ENCODE assay signal across 15 cellular contexts in genomic region chr7:143374556-143374955, GRCh38. TPM values are rescaled to one million over a fixed set of nuclear protein-coding genes. Genes with fewer than 3 reads are reported as not detected.
DNase-seq lines count a peak whose midpoint lies in the region; ATAC-seq and TF ChIP-seq lines count a peak whose summit lies in the region.
"Had no signal": no experiment of that assay in that cellular context is flagged by ENCODE, and none has a peak within 500 bp of the region (broad histone marks: within the 10 kb centered on the region; RNA-seq: fewer than 3 reads in every experiment).

No MANE protein-coding gene starts in this region.

- peak overlapping the region; percentile 25 for H3K4me3 Mint-ChIP-seq in dendritic cell treated with granulocyte-macrophage colony-stimulating factor and Interleukin-4, amounts not matched to agents 40 ng/mL and 50 ng/mL, for 4 days
- H3K4me3 Mint-ChIP-seq in stimulated activated memory B cell treated with anti-CD40 and anti-IgM and Interleukin-4, amounts not matched to agents 10 μg/mL and 1 μg/mL and 100 μg/mL, for 72 hours, result no peak overlapping the region

- H3K4me3 ChIP-seq in heart right ventricle, result no peak overlapping the region
- peak overlapping the region; percentile 38 for H3K4me3 ChIP-seq in NB4 (ENCODE audit: low read depth, low read length)
- H3K4me3 ChIP-seq: heart left ventricle had no signal

- H3K27ac ChIP-seq in heart right ventricle, result peak overlapping the region in 1 of 10 donors; percentile 100

- H3K4me1 Mint-ChIP-seq in dendritic cell treated with granulocyte-macrophage colony-stimulating factor and Interleukin-4, amounts not matched to agents 40 ng/mL and 50 ng/mL, for 4 days (ENCODE audit: low read depth), result peaks cover 72% of the 10 kb centered on the region
- H3K4me1 Mint-ChIP-seq in stimulated activated memory B cell treated with anti-CD40 and anti-IgM and Interleukin-4, amounts not matched to agents 10 μg/mL and 1 μg/mL and 100 μg/mL, for 72 hours, result peaks cover 54% of the 10 kb centered on the region

- H3K9me3 Mint-ChIP-seq in dendritic cell treated with granulocyte-macrophage colony-stimulating factor and Interleukin-4, amounts not matched to agents 40 ng/mL and 50 ng/mL, for 4 days, result no peaks in the 10 kb centered on the region
- no peaks in the 10 kb centered on the region for H3K9me3 Mint-ChIP-seq in stimulated activated memory B cell treated with anti-CD40 and anti-IgM and Interleukin-4, amounts not matched to agents 10 μg/mL and 1 μg/mL and 100 μg/mL, for 72 hours

- H3K27me3 ChIP-seq in heart right ventricle, result no peaks in the 10 kb centered on the region
- H3K27me3 ChIP-seq: heart left ventricle had no signal

- H3K4me1 ChIP-seq in heart right ventricle, result peaks cover 0 to 72% (median 6%) of the 10 kb centered on the region in 9 donors

- no peaks in the 10 kb centered on the region for H3K9me3 ChIP-seq in heart right ventricle
- H3K9me3 ChIP-seq: heart left ventricle had no signal

- 85 to 86% methylated on average over 5 of the region's 5 CpGs for WGBS in heart right ventricle, 2 donors

- H3K36me3 ChIP-seq in heart right ventricle, result no peaks in the 10 kb centered on the region
- H3K36me3 ChIP-seq: heart left ventricle had no signal

- TF ChIP-seq CTCF in heart right ventricle (IDR thresholded peaks at IDR 0.05) (no peak), NB4 (IDR thresholded peaks at IDR 0.05; ENCODE audit: low read depth, low read length) (no peak), GM20000 (IDR thresholded peaks at IDR 0.05; ENCODE audit: extremely low read depth, missing control alignments) (no peak)

- POLR2A ChIA-PET in HEK293T (lab: Yijun Ruan, JAX), result no interaction called here

- no peak for DNase-seq in left ventricle myocardium superior
- DNase-seq in heart right ventricle, result no peak
- peak; percentile 67 for DNase-seq in NB4 (ENCODE audit: low read depth)
- DNase-seq in GM20000 (ENCODE audit: low spot score), result no peak
- DNase-seq in NCI-H748 treated with DMSO at 0.1 percent for 48 hours (lab: John Stamatoyannopoulos, UW), result no peak
- no peak for DNase-seq in HEK293T (ENCODE audit: extremely low spot score)
- DNase-seq: HCEC 1CT, NCI-H1694, NCI-H526 treated with DMSO at 0.1 percent for 48 hours had no signal

- no peak for TF ChIP-seq POLR2A in NB4 (IDR thresholded peaks at IDR 0.05; ENCODE audit: extremely low read depth, insufficient read length)

- CTCF ChIA-PET in HEK293T (lab: Yijun Ruan, JAX), result no interaction called here

- no peaks in the 10 kb centered on the region for H3K36me3 Mint-ChIP-seq in dendritic cell treated with granulocyte-macrophage colony-stimulating factor and Interleukin-4, amounts not matched to agents 40 ng/mL and 50 ng/mL, for 4 days (ENCODE audit: low read depth)
- no peaks in the 10 kb centered on the region for H3K36me3 Mint-ChIP-seq in stimulated activated memory B cell treated with anti-CD40 and anti-IgM and Interleukin-4, amounts not matched to agents 10 μg/mL and 1 μg/mL and 100 μg/mL, for 72 hours

- H3K27ac Mint-ChIP-seq in dendritic cell treated with granulocyte-macrophage colony-stimulating factor and Interleukin-4, amounts not matched to agents 40 ng/mL and 50 ng/mL, for 4 days, result peak overlapping the region; percentile 39
- H3K27ac Mint-ChIP-seq in stimulated activated memory B cell treated with anti-CD40 and anti-IgM and Interleukin-4, amounts not matched to agents 10 μg/mL and 1 μg/mL and 100 μg/mL, for 72 hours, result peak overlapping the region; percentile 56

- H3K27me3 Mint-ChIP-seq in dendritic cell treated with granulocyte-macrophage colony-stimulating factor and Interleukin-4, amounts not matched to agents 40 ng/mL and 50 ng/mL, for 4 days, result no peaks in the 10 kb centered on the region
- H3K27me3 Mint-ChIP-seq in stimulated activated memory B cell treated with anti-CD40 and anti-IgM and Interleukin-4, amounts not matched to agents 10 μg/mL and 1 μg/mL and 100 μg/mL, for 72 hours, result no peaks in the 10 kb centered on the region

- ATAC-seq in left ventricle myocardium superior (peak; percentile 24), heart right ventricle (no peak)
- ATAC-seq in stimulated activated memory B cell treated with anti-CD40 and anti-IgM and Interleukin-4, amounts not matched to agents 10 μg/mL and 1 μg/mL and 100 μg/mL, for 72 hours, result no peak

- intact Hi-C loops in left ventricle myocardium superior (cut with micrococcal nuclease) (no loop called here), heart right ventricle (cut with DNase I) (loop anchor here in 1 of 10 donors (10.0 kb wide), 1 partner anchor 50 kb away; no protein-coding TSS in a partner anchor)
- intact Hi-C loops in dendritic cell treated with granulocyte-macrophage colony-stimulating factor and Interleukin-4, amounts not matched to agents 40 ng/mL and 50 ng/mL, for 4 days (cut with micrococcal nuclease), result loop anchor here (5.0 kb wide), 1 partner anchor 62 kb away; no protein-coding TSS in a partner anchor

TF ChIP-seq in HEK293T, 16 proteins besides CTCF, POLR2A, EP300 and RAD21:
- no peak for TF ChIP-seq HDGF (IDR thresholded peaks at IDR 0.05; ENCODE audit: borderline replicate concordance)
- no peak for TF ChIP-seq ELF4 (IDR thresholded peaks at IDR 0.05)
- TF ChIP-seq NFRKB (IDR thresholded peaks at IDR 0.05), result no peak
- TF ChIP-seq CTBP1 (IDR thresholded peaks at IDR 0.05; ENCODE audit: borderline replicate concordance), result no peak
- TF ChIP-seq FOXM1 (IDR thresholded peaks at IDR 0.05; ENCODE audit: borderline replicate concordance), result no peak
- no peak for TF ChIP-seq L3MBTL2 (conservative IDR thresholded peaks at IDR 0.05)
- no peak for TF ChIP-seq TARDBP (IDR thresholded peaks at IDR 0.05)
- TF ChIP-seq, protein P1, sequence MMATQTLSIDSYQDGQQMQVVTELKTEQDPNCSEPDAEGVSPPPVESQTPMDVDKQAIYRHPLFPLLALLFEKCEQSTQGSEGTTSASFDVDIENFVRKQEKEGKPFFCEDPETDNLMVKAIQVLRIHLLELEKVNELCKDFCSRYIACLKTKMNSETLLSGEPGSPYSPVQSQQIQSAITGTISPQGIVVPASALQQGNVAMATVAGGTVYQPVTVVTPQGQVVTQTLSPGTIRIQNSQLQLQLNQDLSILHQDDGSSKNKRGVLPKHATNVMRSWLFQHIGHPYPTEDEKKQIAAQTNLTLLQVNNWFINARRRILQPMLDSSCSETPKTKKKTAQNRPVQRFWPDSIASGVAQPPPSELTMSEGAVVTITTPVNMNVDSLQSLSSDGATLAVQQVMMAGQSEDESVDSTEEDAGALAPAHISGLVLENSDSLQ (IDR thresholded peaks at IDR 0.05), result no peak
- TF ChIP-seq BHLHE40 (IDR thresholded peaks at IDR 0.05; ENCODE audit: borderline replicate concordance), result no peak
- no peak for TF ChIP-seq SP1 (IDR thresholded peaks at IDR 0.05)
- TF ChIP-seq ARNT (IDR thresholded peaks at IDR 0.05), result no peak
- TF ChIP-seq FOXA1 (IDR thresholded peaks at IDR 0.05), result no peak
- no peak for TF ChIP-seq LEF1 (IDR thresholded peaks at IDR 0.05; ENCODE audit: borderline replicate concordance)
- no peak for TF ChIP-seq ZNF384 (IDR thresholded peaks at IDR 0.05)
- no peak for TF ChIP-seq FOXK2 (IDR thresholded peaks at IDR 0.05)
- no peak for TF ChIP-seq SUZ12 (IDR thresholded peaks at IDR 0.05)

RNA-seq across cellular contexts. Expression of gene ZYX, which starts 6.6 kb away (rescaled TPM):
- total RNA-seq in left ventricle myocardium superior (73.9 TPM), heart right ventricle (100 to 1,000 TPM in 2 of 10 donors, 10 to 100 TPM in 8; 48.5 to 148 (median 74.6) TPM)
- 100 to 1,000 TPM in 1 of 2 donors, 10 to 100 TPM in 1; 58.9 to 152 TPM for polyA plus RNA-seq in heart right ventricle

RNA-seq across cellular contexts. Expression of gene FAM131B, which starts 12.0 kb away (rescaled TPM):
- total RNA-seq in left ventricle myocardium superior (0.57 TPM), heart right ventricle (1 to 10 TPM in 1 of 10 donors, under 1 TPM in 8, not detected in 1; 0.07 to 1.2 (median 0.39) TPM)
- polyA plus RNA-seq in heart right ventricle, result under 1 TPM; 0.22 to 0.37 TPM

RNA-seq across cellular contexts. Expression of gene EPHA1, which starts 34.1 kb away (rescaled TPM):
- total RNA-seq in left ventricle myocardium superior (not detected), heart right ventricle (under 1 TPM in 1 of 10 donors, not detected in 9; 0.39 TPM)
- under 1 TPM; 0.12 to 0.73 TPM for polyA plus RNA-seq in heart right ventricle
- total RNA-seq: chondrocyte, Daoy had no signal

RNA-seq across cellular contexts. Expression of gene CLCN1, which starts 58.6 kb away (rescaled TPM):
- total RNA-seq in left ventricle myocardium superior, result not detected
- total RNA-seq in heart right ventricle, result not detected
- polyA plus RNA-seq in heart right ventricle, result under 1 TPM in 1 of 2 donors, not detected in 1; 0.01 TPM
- total RNA-seq: chondrocyte, temporal lobe had no signal
